Comparison of ENCODE assay signal across 1 cellular context in the genomic region with DNA sequence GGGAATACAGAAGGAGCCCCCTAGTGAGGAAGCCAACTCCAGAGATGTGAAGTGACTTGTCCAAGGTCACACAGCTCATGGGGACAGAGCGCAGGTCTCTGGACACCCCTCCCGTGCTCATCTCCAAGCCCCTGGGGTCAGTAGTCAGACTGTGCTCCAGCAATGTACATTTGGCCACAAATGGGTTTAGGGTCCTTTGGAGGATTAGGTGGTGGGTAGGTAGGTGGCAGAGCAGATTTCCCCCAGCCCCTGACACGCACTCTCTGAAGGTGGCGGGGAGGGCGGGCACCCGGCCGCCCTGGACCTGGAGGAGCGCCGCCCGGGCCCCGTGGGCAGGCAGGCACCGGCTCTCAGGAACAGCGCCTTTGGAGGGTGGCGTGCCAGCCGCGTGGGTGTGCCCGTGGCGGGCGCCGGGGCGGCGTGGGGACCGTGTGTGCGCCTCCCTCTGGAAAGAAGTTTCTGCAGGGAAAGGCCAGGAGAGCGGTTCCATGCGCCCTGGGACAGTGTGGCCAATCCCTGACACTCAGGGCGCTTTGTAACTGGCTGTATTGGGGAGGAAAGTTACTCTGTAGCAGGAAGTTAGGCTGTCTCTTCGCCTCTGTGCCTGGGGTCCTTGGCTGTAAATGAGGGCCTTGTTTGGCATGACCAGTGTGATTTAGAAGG.
TF ChIP-seq lines count a peak whose summit lies in the region.

No MANE protein-coding gene starts in this region.

TF ChIP-seq in HepG2, 621 proteins besides CTCF, POLR2A, EP300 and RAD21:
- 0 out of 2 replicates have a peak, but pooled peaks have one; percentile 37 for TF ChIP-seq ZNF777 (CRISPR knock-in tag; IDR thresholded peaks at IDR 0.05)
- peak; percentile 74 for TF ChIP-seq ZMYM3 (CRISPR knock-in tag; IDR thresholded peaks at IDR 0.05)
- peak; percentile 15; the same call in 1 of the 2 replicates for TF ChIP-seq HDAC2 (CRISPR knock-in tag; IDR thresholded peaks at IDR 0.05)
- no peak for TF ChIP-seq TOPORS (CRISPR knock-in tag; IDR thresholded peaks at IDR 0.05)
- TF ChIP-seq NFKB2 (CRISPR knock-in tag; IDR thresholded peaks at IDR 0.05; ENCODE audit: borderline replicate concordance), result 0 out of 2 replicates have a peak, but pooled peaks have one; percentile 22
- no peak for TF ChIP-seq PHB2 (IDR thresholded peaks at IDR 0.05; ENCODE audit: partially characterized antibody)
- TF ChIP-seq ZNF768 (CRISPR knock-in tag; IDR thresholded peaks at IDR 0.05), result peak; percentile 96
- TF ChIP-seq, protein P1, sequence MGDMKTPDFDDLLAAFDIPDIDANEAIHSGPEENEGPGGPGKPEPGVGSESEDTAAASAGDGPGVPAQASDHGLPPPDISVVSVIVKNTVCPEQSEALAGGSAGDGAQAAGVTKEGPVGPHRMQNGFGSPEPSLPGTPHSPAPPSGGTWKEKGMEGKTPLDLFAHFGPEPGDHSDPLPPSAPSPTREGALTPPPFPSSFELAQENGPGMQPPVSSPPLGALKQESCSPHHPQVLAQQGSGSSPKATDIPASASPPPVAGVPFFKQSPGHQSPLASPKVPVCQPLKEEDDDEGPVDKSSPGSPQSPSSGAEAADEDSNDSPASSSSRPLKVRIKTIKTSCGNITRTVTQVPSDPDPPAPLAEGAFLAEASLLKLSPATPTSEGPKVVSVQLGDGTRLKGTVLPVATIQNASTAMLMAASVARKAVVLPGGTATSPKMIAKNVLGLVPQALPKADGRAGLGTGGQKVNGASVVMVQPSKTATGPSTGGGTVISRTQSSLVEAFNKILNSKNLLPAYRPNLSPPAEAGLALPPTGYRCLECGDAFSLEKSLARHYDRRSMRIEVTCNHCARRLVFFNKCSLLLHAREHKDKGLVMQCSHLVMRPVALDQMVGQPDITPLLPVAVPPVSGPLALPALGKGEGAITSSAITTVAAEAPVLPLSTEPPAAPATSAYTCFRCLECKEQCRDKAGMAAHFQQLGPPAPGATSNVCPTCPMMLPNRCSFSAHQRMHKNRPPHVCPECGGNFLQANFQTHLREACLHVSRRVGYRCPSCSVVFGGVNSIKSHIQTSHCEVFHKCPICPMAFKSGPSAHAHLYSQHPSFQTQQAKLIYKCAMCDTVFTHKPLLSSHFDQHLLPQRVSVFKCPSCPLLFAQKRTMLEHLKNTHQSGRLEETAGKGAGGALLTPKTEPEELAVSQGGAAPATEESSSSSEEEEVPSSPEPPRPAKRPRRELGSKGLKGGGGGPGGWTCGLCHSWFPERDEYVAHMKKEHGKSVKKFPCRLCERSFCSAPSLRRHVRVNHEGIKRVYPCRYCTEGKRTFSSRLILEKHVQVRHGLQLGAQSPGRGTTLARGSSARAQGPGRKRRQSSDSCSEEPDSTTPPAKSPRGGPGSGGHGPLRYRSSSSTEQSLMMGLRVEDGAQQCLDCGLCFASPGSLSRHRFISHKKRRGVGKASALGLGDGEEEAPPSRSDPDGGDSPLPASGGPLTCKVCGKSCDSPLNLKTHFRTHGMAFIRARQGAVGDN (CRISPR knock-in tag; IDR thresholded peaks at IDR 0.05), result peak; percentile 47
- 0 out of 2 replicates have a peak, but pooled peaks have one; percentile 43 for TF ChIP-seq MYC (CRISPR knock-in tag; IDR thresholded peaks at IDR 0.05; ENCODE audit: borderline replicate concordance)
- 0 out of 2 replicates have a peak, but pooled peaks have one; percentile 38 for TF ChIP-seq MTA1 (CRISPR knock-in tag; IDR thresholded peaks at IDR 0.05; ENCODE audit: borderline replicate concordance)
- no peak for TF ChIP-seq MEF2D (CRISPR knock-in tag; IDR thresholded peaks at IDR 0.05)
- peak; percentile 97 for TF ChIP-seq ZNF800 (CRISPR knock-in tag; IDR thresholded peaks at IDR 0.05)
